30 cellular contexts compared by ENCODE assay signal in genomic region chr3:139668332-139668731, GRCh38.
"Had no signal": no experiment of that assay in that cellular context is flagged by ENCODE, and none has a peak within 500 bp of the region (broad histone marks: within the 10 kb centered on the region; RNA-seq: fewer than 3 reads in every experiment).

No MANE protein-coding gene starts in this region.

- H3K79me2 ChIP-seq: parathyroid adenoma had no signal

- H3K36me3 Mint-ChIP-seq: neural progenitor cell; stimulated activated effector memory CD8-positive, alpha-beta T cell treated with anti-CD3 and anti-CD28 coated beads, Interleukin-12 subunit alpha, Interleukin-12 subunit beta, amount 100 ng/mL, for 72 hours; stimulated activated naive B cell treated with anti-CD40 and anti-IgM and Interleukin-4, amounts not matched to agents 10 μg/mL and 1 μg/mL and 100 μg/mL, for 72 hours had no signal

- H3K9ac ChIP-seq: neural progenitor cell, parathyroid adenoma had no signal

- H3K4me1 ChIP-seq: neural progenitor cell, parathyroid adenoma, right lobe of liver, spleen, stomach, thyroid gland, upper lobe of left lung, vagina had no signal

- H3K4me3 Mint-ChIP-seq: naive thymus-derived CD4-positive, alpha-beta T cell; nephron; neural progenitor cell; stimulated activated effector memory CD8-positive, alpha-beta T cell treated with anti-CD3 and anti-CD28 coated beads, Interleukin-12 subunit alpha, Interleukin-12 subunit beta, amount 100 ng/mL, for 72 hours; stimulated activated naive B cell treated with anti-CD40 and anti-IgM and Interleukin-4, amounts not matched to agents 10 μg/mL and 1 μg/mL and 100 μg/mL, for 72 hours; stimulated activated naive CD8-positive, alpha-beta T cell treated with anti-CD3 and anti-CD28 coated beads, Interleukin-15, Interleukin-2, amounts not matched to agents 100 ng/mL and 50 ng/mL, for 24 hours had no signal

- H3K27me3 Mint-ChIP-seq: naive thymus-derived CD4-positive, alpha-beta T cell; stimulated activated naive B cell treated with anti-CD40 and anti-IgM and Interleukin-4, amounts not matched to agents 10 μg/mL and 1 μg/mL and 100 μg/mL, for 72 hours; stimulated activated naive CD8-positive, alpha-beta T cell treated with anti-CD3 and anti-CD28 coated beads, Interleukin-15, Interleukin-2, amounts not matched to agents 100 ng/mL and 50 ng/mL, for 24 hours had no signal

- FAIRE-seq: urothelium cell line had no signal

- ATAC-seq: naive thymus-derived CD4-positive, alpha-beta T cell; psoas muscle; right cardiac atrium; right lobe of liver; stimulated activated effector memory CD8-positive, alpha-beta T cell treated with anti-CD3 and anti-CD28 coated beads, Interleukin-12 subunit alpha, Interleukin-12 subunit beta, amount 100 ng/mL, for 72 hours; stimulated activated naive B cell treated with anti-CD40 and anti-IgM and Interleukin-4, amounts not matched to agents 10 μg/mL and 1 μg/mL and 100 μg/mL, for 72 hours had no signal

- H3K4me3 ChIP-seq: neural progenitor cell, ovary, psoas muscle, right lobe of liver, skin epidermis, smooth muscle cell, spleen, stomach, thoracic aorta, thyroid gland, tibial nerve, upper lobe of left lung, vagina had no signal

- H3K9me3 Mint-ChIP-seq: nephron; neural progenitor cell; stimulated activated effector memory CD8-positive, alpha-beta T cell treated with anti-CD3 and anti-CD28 coated beads, Interleukin-12 subunit alpha, Interleukin-12 subunit beta, amount 100 ng/mL, for 72 hours; stimulated activated naive CD8-positive, alpha-beta T cell treated with anti-CD3 and anti-CD28 coated beads, Interleukin-15, Interleukin-2, amounts not matched to agents 100 ng/mL and 50 ng/mL, for 24 hours had no signal

- H3K4me2 ChIP-seq: neural progenitor cell, smooth muscle cell had no signal

- H2AFZ ChIP-seq: neural progenitor cell, parathyroid adenoma had no signal

- DNase-seq: naive thymus-derived CD4-positive, alpha-beta T cell; occipital lobe; ovary; posterior cingulate gyrus; psoas muscle; right cardiac atrium; right lobe of liver; spleen; stimulated activated CD4-positive, alpha-beta T cell treated with anti-CD3 and anti-CD28 coated beads, Interleukin-12 subunit alpha, Interleukin-12 subunit beta, amount 100 ng/mL, for 4 hours; stimulated activated CD4-positive, alpha-beta T cell treated with anti-CD3 and anti-CD28 coated beads, Interleukin-2, amount 100 ng/mL, for 24 hours; stimulated activated CD4-positive, alpha-beta T cell treated with anti-CD3 and anti-CD28 coated beads, Interleukin-2, amount 100 ng/mL, for 48 hours; stimulated activated CD4-positive, alpha-beta T cell treated with anti-CD3 and anti-CD28 coated beads, Interleukin-4, amount 100 ng/mL, for 24 hours; stimulated activated naive B cell treated with anti-CD40 and anti-IgM and Interleukin-4, amounts not matched to agents 10 μg/mL and 1 μg/mL and 100 μg/mL, for 72 hours; stimulated activated naive CD4-positive, alpha-beta T cell treated with Interleukin-2 at 50 U/mL for 16 hours; stomach; thyroid gland; trophoblast cell; upper lobe of left lung had no signal

- H3K27ac Mint-ChIP-seq: naive thymus-derived CD4-positive, alpha-beta T cell; nephron; neural progenitor cell; progenitor cell of endocrine pancreas; stimulated activated effector memory CD8-positive, alpha-beta T cell treated with anti-CD3 and anti-CD28 coated beads, Interleukin-12 subunit alpha, Interleukin-12 subunit beta, amount 100 ng/mL, for 72 hours; stimulated activated naive B cell treated with anti-CD40 and anti-IgM and Interleukin-4, amounts not matched to agents 10 μg/mL and 1 μg/mL and 100 μg/mL, for 72 hours; stimulated activated naive CD8-positive, alpha-beta T cell treated with anti-CD3 and anti-CD28 coated beads, Interleukin-15, Interleukin-2, amounts not matched to agents 100 ng/mL and 50 ng/mL, for 24 hours had no signal

- H3K27me3 ChIP-seq: neural progenitor cell, ovary, right lobe of liver, spleen, stomach, thyroid gland, tibial nerve, upper lobe of left lung, vagina had no signal

- H3K4me1 Mint-ChIP-seq: nephron; stimulated activated effector memory CD8-positive, alpha-beta T cell treated with anti-CD3 and anti-CD28 coated beads, Interleukin-12 subunit alpha, Interleukin-12 subunit beta, amount 100 ng/mL, for 72 hours; stimulated activated naive B cell treated with anti-CD40 and anti-IgM and Interleukin-4, amounts not matched to agents 10 μg/mL and 1 μg/mL and 100 μg/mL, for 72 hours had no signal

- H3K9me3 ChIP-seq: ovary, psoas muscle, right lobe of liver, spleen, stomach, thoracic aorta, thyroid gland, tibial nerve, upper lobe of left lung, vagina had no signal

- H3K36me3 ChIP-seq: neural progenitor cell, ovary, right lobe of liver, spleen, stomach, thoracic aorta, thyroid gland, upper lobe of left lung, vagina had no signal

- H3K27ac ChIP-seq: neural progenitor cell, ovary, parathyroid adenoma, psoas muscle, right lobe of liver, skin epidermis, spleen, stomach, thoracic aorta, thyroid gland, tibial nerve, upper lobe of left lung, vagina had no signal
